Comparison of ENCODE assay signal across 20 cellular contexts in the genomic region with DNA sequence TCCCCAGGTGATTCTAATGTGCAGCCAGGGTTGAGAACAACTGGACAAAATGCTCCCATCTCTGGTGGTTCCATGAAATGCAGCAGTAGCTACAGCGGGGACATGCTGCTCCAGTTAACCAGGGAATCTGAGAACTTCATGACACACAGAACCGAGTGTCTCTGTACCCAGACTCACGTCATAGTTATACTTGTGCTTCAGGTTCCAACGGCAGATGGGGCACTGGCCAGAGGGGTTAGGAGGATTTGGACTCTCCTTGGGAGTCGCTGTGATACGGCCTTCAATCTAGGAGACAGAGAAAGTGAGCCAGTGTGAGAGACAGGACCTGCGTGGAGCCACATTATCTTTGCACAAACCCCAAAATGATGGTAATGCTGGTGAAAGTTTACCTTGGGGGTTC. TPM values are rescaled to one million over a fixed set of nuclear protein-coding genes. Genes with fewer than 3 reads are reported as not detected.
DNase-seq lines count a peak whose midpoint lies in the region; ATAC-seq and TF ChIP-seq lines count a peak whose summit lies in the region.
"Had no signal": no experiment of that assay in that cellular context is flagged by ENCODE, and none has a peak within 500 bp of the region (broad histone marks: within the 10 kb centered on the region; RNA-seq: fewer than 3 reads in every experiment).

No MANE protein-coding gene starts in this region.

- no peak overlapping the region for H4K8ac ChIP-seq in mesenchymal stem cell (ENCODE audit: low read length)
- no peak overlapping the region for H4K8ac ChIP-seq in H9 (replicated peaks; ENCODE audit: insufficient read length, low read depth, low read length)

- no peak overlapping the region for H2AFZ ChIP-seq in mesenchymal stem cell (ENCODE audit: low read depth, low read length)
- H2AFZ ChIP-seq in H9 (ENCODE audit: low read length) = no peak overlapping the region
- H2AFZ ChIP-seq: GM23338 had no signal

- H2BK20ac ChIP-seq in H9 (ENCODE audit: low read depth, low read length, poor library complexity, severe bottlenecking) = no peak overlapping the region

- H3K4me3 Mint-ChIP-seq in brain (no peak overlapping the region), nephron progenitor cell (no peak overlapping the region), H9 (no peak overlapping the region)
- H3K4me3 Mint-ChIP-seq: CD4-positive, alpha-beta memory T cell; GM23338; HFFc6 had no signal

- H3K18ac ChIP-seq in mesenchymal stem cell (ENCODE audit: low read depth in 1 of 2, low read length in 2 of 2) (no peak overlapping the region), H9 (ENCODE audit: insufficient read length, low read depth, low read length) (no peak overlapping the region)

- H3K23me2 ChIP-seq in H9 (ENCODE audit: insufficient read length, low read depth, low read length, poor library complexity, severe bottlenecking) = no peaks in the 10 kb centered on the region

- H2BK15ac ChIP-seq in mesenchymal stem cell (ENCODE audit: low read depth, poor library complexity, severe bottlenecking) (no peak overlapping the region), H9 (ENCODE audit: low read depth, low read length) (no peak overlapping the region)

- no peak overlapping the region for H3T11ph ChIP-seq in H9 (ENCODE audit: low read length)

- peaks cover 35% of the 10 kb centered on the region for H3K36me3 Mint-ChIP-seq in brain
- peaks cover 42% of the 10 kb centered on the region for H3K36me3 Mint-ChIP-seq in nephron progenitor cell (ENCODE audit: low read depth)
- H3K36me3 Mint-ChIP-seq in H9 (ENCODE audit: insufficient read depth in 1 of 3, low read depth in 3 of 3) = peaks cover 37 to 70% (median 45%) of the 10 kb centered on the region in 3 experiments; a peak in 6 of 7 replicates

- ATAC-seq in gastrocnemius medialis (peak; percentile 76 to 79), GM19328 (IDR thresholded peaks at IDR 0.05; ENCODE audit: unreplicated experiment) (no peak)
- ATAC-seq: GM23338 had no signal

- H2BK12ac ChIP-seq in mesenchymal stem cell (ENCODE audit: low read length in 2 of 2) (no peak overlapping the region), H9 (ENCODE audit: insufficient read length, low read depth, low read length) (no peak overlapping the region)

- H3K9me3 Mint-ChIP-seq in brain = no peaks in the 10 kb centered on the region
- no peaks in the 10 kb centered on the region for H3K9me3 Mint-ChIP-seq in nephron progenitor cell
- no peaks in the 10 kb centered on the region for H3K9me3 Mint-ChIP-seq in H9
- H3K9me3 Mint-ChIP-seq: CD4-positive, alpha-beta memory T cell; GM23338; HFFc6 had no signal

- H3K79me2 ChIP-seq in H9 (ENCODE audit: insufficient read depth, low read length) = no peaks in the 10 kb centered on the region; the same call in 1 of the 2 replicates

- no peak overlapping the region for H3K4ac ChIP-seq in mesenchymal stem cell (ENCODE audit: low read depth in 1 of 2, low read length in 2 of 2)
- H3K4ac ChIP-seq in H9 (ENCODE audit: low read depth, low read length) = no peak overlapping the region

- H3K4me1 ChIP-seq in gastrocnemius medialis = peaks cover 90 to 97% of the 10 kb centered on the region in 2 donors
- H3K4me1 ChIP-seq in thyroid gland = no peaks in the 10 kb centered on the region
- no peaks in the 10 kb centered on the region for H3K4me1 ChIP-seq in mesenchymal stem cell (ENCODE audit: control insufficient read depth, insufficient read depth, low read depth, low read length)
- no peaks in the 10 kb centered on the region for H3K4me1 ChIP-seq in H9 (ENCODE audit: insufficient read depth, low read length)

- H2AK5ac ChIP-seq in mesenchymal stem cell (ENCODE audit: low read length, severe bottlenecking) (no peak overlapping the region), H9 (ENCODE audit: insufficient read length, low read length) (no peak overlapping the region)

- no peak for TF ChIP-seq CTCF in brain (conservative IDR thresholded peaks at IDR 0.05)
- no peak for TF ChIP-seq CTCF in nephron progenitor cell (IDR thresholded peaks at IDR 0.05)
- peak in 2 of 5 experiments; percentile 17 to 20 for TF ChIP-seq CTCF in gastrocnemius medialis (IDR thresholded peaks at IDR 0.05 in 4 of 5, conservative IDR thresholded peaks at IDR 0.05 in 1 of 5)
- TF ChIP-seq CTCF in thyroid gland (IDR thresholded peaks at IDR 0.05) = no peak
- no peak for TF ChIP-seq CTCF in H9 (conservative IDR thresholded peaks at IDR 0.05)

- no peaks in the 10 kb centered on the region for H3K27me3 Mint-ChIP-seq in brain
- H3K27me3 Mint-ChIP-seq in nephron progenitor cell (ENCODE audit: low read depth, poor library complexity) = no peaks in the 10 kb centered on the region
- H3K27me3 Mint-ChIP-seq in H9 (ENCODE audit: low read depth) = no peaks in the 10 kb centered on the region
- H3K27me3 Mint-ChIP-seq: CD4-positive, alpha-beta memory T cell had no signal

- H3K79me1 ChIP-seq in mesenchymal stem cell (replicated peaks; ENCODE audit: low read length, poor library complexity, severe bottlenecking) = peaks cover 55% of the 10 kb centered on the region
- H3K79me1 ChIP-seq in H9 (ENCODE audit: insufficient read depth, low read depth, low read length, poor library complexity, severe bottlenecking) = peaks cover 2% of the 10 kb centered on the region

- H3K23ac ChIP-seq in mesenchymal stem cell (ENCODE audit: low read length in 2 of 2) (no peak overlapping the region), H9 (ENCODE audit: insufficient read length, low read depth, low read length) (no peak overlapping the region)

- H4K91ac ChIP-seq in mesenchymal stem cell (ENCODE audit: low read length) (no peak overlapping the region), H9 (ENCODE audit: insufficient read length, low read depth, low read length) (no peak overlapping the region)

- H3K4me1 Mint-ChIP-seq in brain (peaks cover 33% of the 10 kb centered on the region), nephron progenitor cell (peaks cover 55% of the 10 kb centered on the region), H9 (peaks cover 9% of the 10 kb centered on the region in 2 experiments)

- DNase-seq in nephron progenitor cell (no peak), gastrocnemius medialis (peak; percentile 88 to 94), thyroid gland (no peak), mesenchymal stem cell (no peak), H9 (no peak)
- DNase-seq: C1 segment of cervical spinal cord; Calu3; CD4-positive, alpha-beta memory T cell; COR-L47; DMS53; DMS79 treated with DMSO at 0.1 percent for 48 hours; GF-D8; HFFc6 had no signal

- in situ Hi-C loops in gastrocnemius medialis (cut with MboI; ENCODE audit: low sequenced_read_pairs in 4 of 4) = no loop called here

- H3K14ac ChIP-seq in mesenchymal stem cell (ENCODE audit: low read length in 2 of 2) (no peak overlapping the region), H9 (ENCODE audit: insufficient read depth, low read length) (no peak overlapping the region)

- no peak overlapping the region for H2BK5ac ChIP-seq in mesenchymal stem cell (ENCODE audit: low read depth, low read length, poor library complexity, severe bottlenecking)
- no peak overlapping the region for H2BK5ac ChIP-seq in H9 (ENCODE audit: insufficient read length, low read length)

- H3K4me3 ChIP-seq in gastrocnemius medialis (peak overlapping the region in 3 of 4 donors; percentile 1 to 42 (median 21)), thyroid gland (replicated peaks in 1 of 3) (no peak overlapping the region), mesenchymal stem cell (ENCODE audit: insufficient read depth in 1 of 2, low read depth in 1 of 2, low read length in 2 of 2) (no peak overlapping the region)
- H3K4me3 ChIP-seq: GM23338, HAP-1 had no signal

- H3K27ac Mint-ChIP-seq in brain (peak overlapping the region in 4 of 5 experiments; percentile 8 to 72 (median 40)), nephron progenitor cell (peak overlapping the region; percentile 54), H9 (peak overlapping the region in 1 of 3 experiments; percentile 48; a peak in 1 of 7 replicates)
- H3K27ac Mint-ChIP-seq: GM23338, HFFc6 had no signal

- H3K4me2 ChIP-seq in mesenchymal stem cell (ENCODE audit: low read length, poor library complexity, severe bottlenecking) (no peak overlapping the region), H9 (ENCODE audit: insufficient read depth, insufficient read length, low read length) (no peak overlapping the region)
- H3K4me2 ChIP-seq: GM23338 had no signal

- intact Hi-C loops in gastrocnemius medialis (cut with DNase I; ENCODE audit: low total_unique reads) = no loop called here
- intact Hi-C loops in thyroid gland (cut with DNase I) = no loop called here

- no peaks in the 10 kb centered on the region for H4K20me1 ChIP-seq in H9 (ENCODE audit: control insufficient read depth, insufficient read depth, insufficient read length)

- H2BK120ac ChIP-seq in mesenchymal stem cell (ENCODE audit: low read depth, low read length) = no peak overlapping the region
- H2BK120ac ChIP-seq in H9 (ENCODE audit: low read depth, low read length, poor library complexity, severe bottlenecking) = no peak overlapping the region

- WGBS in thyroid gland, 2 donors = 88 to 92% methylated on average over 7 of the region's 7 CpGs
- 100% methylated on average over 7 of the region's 7 CpGs for WGBS in mesenchymal stem cell
- no CpG with 5 or more reads among the region's 7 CpGs for whole genome bisulfite sequencing in H9 (ENCODE audit: extremely low coverage, insufficient read length, low lambda C conversion rate)

- H3K36me3 ChIP-seq in gastrocnemius medialis = peaks cover 0 to 21% of the 10 kb centered on the region in 2 donors
- peaks cover 51 to 53% of the 10 kb centered on the region in 2 donors for H3K36me3 ChIP-seq in thyroid gland
- H3K36me3 ChIP-seq in mesenchymal stem cell (ENCODE audit: control insufficient read depth in 1 of 2, insufficient read depth in 2 of 2, low read depth in 1 of 2, low read length in 2 of 2) = peaks cover 71 to 75% of the 10 kb centered on the region in 2 experiments

- peak; percentile 79 to 92 for TF ChIP-seq POLR2A in gastrocnemius medialis (IDR thresholded peaks at IDR 0.05)
- TF ChIP-seq POLR2A in thyroid gland (IDR thresholded peaks at IDR 0.05) = no peak

- no peaks in the 10 kb centered on the region for H3K27me3 ChIP-seq in gastrocnemius medialis
- no peaks in the 10 kb centered on the region for H3K27me3 ChIP-seq in thyroid gland
- no peaks in the 10 kb centered on the region for H3K27me3 ChIP-seq in mesenchymal stem cell (ENCODE audit: control insufficient read depth in 1 of 2, insufficient read depth in 1 of 2, low read length in 2 of 2)
- no peaks in the 10 kb centered on the region; the same call in 1 of the 2 replicates for H3K27me3 ChIP-seq in H9 (ENCODE audit: insufficient read depth, low read length)

- no peak overlapping the region for H4K5ac ChIP-seq in H9 (ENCODE audit: insufficient read length, low read depth, low read length)

- H3K27ac ChIP-seq in gastrocnemius medialis (peak overlapping the region; percentile 95 to 97 (median 96)), thyroid gland (no peak overlapping the region), mesenchymal stem cell (ENCODE audit: low read length, poor library complexity, severe bottlenecking) (no peak overlapping the region), H9 (ENCODE audit: insufficient read length, low read depth, low read length) (no peak overlapping the region)

- H3K9ac ChIP-seq in mesenchymal stem cell (ENCODE audit: low read length) (no peak overlapping the region), H9 (ENCODE audit: extremely low read depth, insufficient read length, low read length) (no peak overlapping the region)

- no peak overlapping the region for H3K56ac ChIP-seq in H9 (ENCODE audit: insufficient read length, low read depth, low read length)

- H3K9me3 ChIP-seq in gastrocnemius medialis (no peaks in the 10 kb centered on the region), thyroid gland (no peaks in the 10 kb centered on the region), mesenchymal stem cell (ENCODE audit: control insufficient read depth, low read length) (no peaks in the 10 kb centered on the region), H9 (ENCODE audit: control insufficient read depth, low read depth, low read length) (no peaks in the 10 kb centered on the region)
- H3K9me3 ChIP-seq: HAP-1 had no signal

RNA-seq across cellular contexts. Expression of a gene that starts 9.2 kb away (rescaled TPM):
- 89.2 TPM for polyA plus RNA-seq in brain (ENCODE audit: insufficient read depth, low read depth, low replicate concordance)
- 100 to 1,000 TPM; 161 to 171 (median 168) TPM for total RNA-seq in gastrocnemius medialis
- total RNA-seq in thyroid gland = 10 to 100 TPM; 26.3 to 61.1 (median 45.1) TPM
- polyA plus RNA-seq in mesenchymal stem cell (2013, experiment 1 of 2) = 42.0 TPM
- 43.2 TPM for polyA plus RNA-seq in mesenchymal stem cell (2013, experiment 2 of 2)
- 65.1 and 67.3 TPM in 2 replicates for total RNA-seq in H9 (2021)

RNA-seq across cellular contexts. Expression of a gene that starts 33.5 kb away (rescaled TPM):
- 4.1 TPM for polyA plus RNA-seq in brain (ENCODE audit: insufficient read depth, low read depth, low replicate concordance)
- total RNA-seq in gastrocnemius medialis (under 1 TPM in 1 of 4 donors, not detected in 3; 0.09 TPM), thyroid gland (under 1 TPM in 1 of 4 donors, not detected in 3; 0.13 TPM), H9 (2021) (0.39 and 0.50 TPM in 2 replicates)
- 0.62 TPM for polyA plus RNA-seq in mesenchymal stem cell (2013, experiment 1 of 2)
- 0.84 TPM for polyA plus RNA-seq in mesenchymal stem cell (2013, experiment 2 of 2)
- total RNA-seq: A172; CD4-positive, alpha-beta memory T cell; Daoy; H4 had no signal

RNA-seq across cellular contexts. Expression of a gene that starts 42.7 kb away (rescaled TPM):
- polyA plus RNA-seq in brain (ENCODE audit: insufficient read depth, low read depth, low replicate concordance) = 32.9 TPM
- total RNA-seq in gastrocnemius medialis (10 to 100 TPM; 25.1 to 55.4 (median 25.2) TPM), thyroid gland (10 to 100 TPM; 15.9 to 54.8 (median 20.4) TPM), H9 (2021) (46.3 and 47.6 TPM in 2 replicates)
- polyA plus RNA-seq in mesenchymal stem cell (2013, experiment 1 of 2) = 27.2 TPM
- 26.6 TPM for polyA plus RNA-seq in mesenchymal stem cell (2013, experiment 2 of 2)

RNA-seq across cellular contexts. Expression of a gene that starts 49.3 kb away (rescaled TPM):
- polyA plus RNA-seq in brain (ENCODE audit: insufficient read depth, low read depth, low replicate concordance) = 57.8 TPM
- 10 to 100 TPM; 25.0 to 39.4 (median 27.1) TPM for total RNA-seq in gastrocnemius medialis
- 10 to 100 TPM; 50.2 to 65.8 (median 58.1) TPM for total RNA-seq in thyroid gland
- 70.7 TPM for polyA plus RNA-seq in mesenchymal stem cell (2013, experiment 1 of 2)
- 68.3 TPM for polyA plus RNA-seq in mesenchymal stem cell (2013, experiment 2 of 2)
- 67.6 and 72.2 TPM in 2 replicates for total RNA-seq in H9 (2021)

Comparison
In these comparisons a context has a peak if more than half of its experiments do, and no peak if none do; other contexts are left out.
1. DNase-seq: peak in gastrocnemius medialis (2 of 2); none in nephron progenitor cell (single experiment), thyroid gland (0 of 2), mesenchymal stem cell (single experiment) and H9 (single experiment).
2. H3K27ac ChIP-seq: peak in gastrocnemius medialis (4 of 4); none in thyroid gland (0 of 3), mesenchymal stem cell (single experiment) and H9 (single experiment).
3. H3K4me3 ChIP-seq: peak in gastrocnemius medialis (3 of 4); none in thyroid gland (0 of 3) and mesenchymal stem cell (0 of 2).
4. POLR2A ChIP-seq: peak in gastrocnemius medialis (2 of 2); none in thyroid gland (0 of 2).